ENCODE assay signal across 2 cellular contexts in the genomic region with DNA sequence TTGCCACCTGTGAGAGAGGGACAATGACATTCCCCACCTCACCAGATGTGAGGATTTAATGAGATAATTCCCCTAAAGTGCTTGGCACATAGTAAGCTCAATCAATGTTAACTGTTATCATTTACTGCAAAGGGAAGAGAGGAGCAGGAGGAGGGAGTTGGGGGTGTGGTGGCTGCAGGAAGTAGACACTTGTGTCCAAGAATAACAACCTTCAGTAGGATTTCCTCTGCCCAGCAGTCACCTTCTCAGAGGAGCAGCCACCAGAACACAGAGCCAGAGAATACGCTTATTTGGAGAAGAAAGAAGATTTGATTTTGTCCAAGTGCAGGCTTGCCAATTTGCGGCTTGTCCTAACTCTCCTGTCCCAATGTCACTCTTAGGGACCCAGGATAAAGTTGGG.
TF ChIP-seq lines count a peak whose summit lies in the region.

No MANE protein-coding gene starts in this region.

TF ChIP-seq in HepG2, 621 proteins besides CTCF, POLR2A, EP300 and RAD21:
- peak; percentile 18; the same call in 1 of the 2 replicates for TF ChIP-seq ZFX (CRISPR knock-in tag; IDR thresholded peaks at IDR 0.05; ENCODE audit: low read depth)
- peak; percentile 33; the same call in 1 of the 2 replicates for TF ChIP-seq ZNF263 (CRISPR knock-in tag; IDR thresholded peaks at IDR 0.05)
- no peak for TF ChIP-seq ZNF556 (CRISPR knock-in tag; IDR thresholded peaks at IDR 0.05; ENCODE audit: borderline replicate concordance)
- TF ChIP-seq KLF9 (CRISPR knock-in tag; IDR thresholded peaks at IDR 0.05; ENCODE audit: low read depth): no peak
- no peak for TF ChIP-seq ZNF432 (CRISPR knock-in tag; IDR thresholded peaks at IDR 0.05; ENCODE audit: borderline replicate concordance)

TF ChIP-seq in K562, 482 proteins besides CTCF, POLR2A, EP300 and RAD21 (continues in another document):
- TF ChIP-seq, protein P1, sequence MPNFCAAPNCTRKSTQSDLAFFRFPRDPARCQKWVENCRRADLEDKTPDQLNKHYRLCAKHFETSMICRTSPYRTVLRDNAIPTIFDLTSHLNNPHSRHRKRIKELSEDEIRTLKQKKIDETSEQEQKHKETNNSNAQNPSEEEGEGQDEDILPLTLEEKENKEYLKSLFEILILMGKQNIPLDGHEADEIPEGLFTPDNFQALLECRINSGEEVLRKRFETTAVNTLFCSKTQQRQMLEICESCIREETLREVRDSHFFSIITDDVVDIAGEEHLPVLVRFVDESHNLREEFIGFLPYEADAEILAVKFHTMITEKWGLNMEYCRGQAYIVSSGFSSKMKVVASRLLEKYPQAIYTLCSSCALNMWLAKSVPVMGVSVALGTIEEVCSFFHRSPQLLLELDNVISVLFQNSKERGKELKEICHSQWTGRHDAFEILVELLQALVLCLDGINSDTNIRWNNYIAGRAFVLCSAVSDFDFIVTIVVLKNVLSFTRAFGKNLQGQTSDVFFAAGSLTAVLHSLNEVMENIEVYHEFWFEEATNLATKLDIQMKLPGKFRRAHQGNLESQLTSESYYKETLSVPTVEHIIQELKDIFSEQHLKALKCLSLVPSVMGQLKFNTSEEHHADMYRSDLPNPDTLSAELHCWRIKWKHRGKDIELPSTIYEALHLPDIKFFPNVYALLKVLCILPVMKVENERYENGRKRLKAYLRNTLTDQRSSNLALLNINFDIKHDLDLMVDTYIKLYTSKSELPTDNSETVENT (CRISPR knock-in tag; IDR thresholded peaks at IDR 0.05): no peak
- TF ChIP-seq THRA (IDR thresholded peaks at IDR 0.05): no peak
- no peak for TF ChIP-seq IFI16 (CRISPR knock-in tag; IDR thresholded peaks at IDR 0.05)
- TF ChIP-seq NFE2 (IDR thresholded peaks at IDR 0.05; ENCODE audit: low read depth): no peak
- no peak for TF ChIP-seq ZNF75A (CRISPR knock-in tag; IDR thresholded peaks at IDR 0.05)
- peak; percentile 44 for TF ChIP-seq GABPA (tag; conservative IDR thresholded peaks at IDR 0.05; ENCODE audit: low read depth)
- no peak for TF ChIP-seq CEBPB (tag; IDR thresholded peaks at IDR 0.05)
- TF ChIP-seq CBFA2T3 (IDR thresholded peaks at IDR 0.05): peak; percentile 44; the same call in 1 of the 2 replicates
- TF ChIP-seq RAD51 (IDR thresholded peaks at IDR 0.05; ENCODE audit: borderline replicate concordance, low read depth): no peak
- TF ChIP-seq TFAP4 (CRISPR knock-in tag; IDR thresholded peaks at IDR 0.05; ENCODE audit: borderline replicate concordance): no peak
- no peak for TF ChIP-seq TAF15 (IDR thresholded peaks at IDR 0.05; ENCODE audit: low read depth, low read length)
- TF ChIP-seq SMAD4 (CRISPR knock-in tag; conservative IDR thresholded peaks at IDR 0.05): 0 out of 2 replicates have a peak, but pooled peaks have one; percentile 25
- no peak for TF ChIP-seq THRAP3 (IDR thresholded peaks at IDR 0.05; ENCODE audit: borderline replicate concordance)
- TF ChIP-seq GABPB1 (CRISPR knock-in tag; IDR thresholded peaks at IDR 0.05): no peak
- TF ChIP-seq FOXM1 (IDR thresholded peaks at IDR 0.05; ENCODE audit: low read depth): no peak
- TF ChIP-seq FOXM1 (CRISPR knock-in tag; IDR thresholded peaks at IDR 0.05; ENCODE audit: low read depth): no peak
- 0 out of 2 replicates have a peak, but pooled peaks have one; percentile 6 for TF ChIP-seq DEAF1 (CRISPR knock-in tag; IDR thresholded peaks at IDR 0.05)
- peak; percentile 32; the same call in 1 of the 2 replicates for TF ChIP-seq NCOR1 (IDR thresholded peaks at IDR 0.05)
- TF ChIP-seq MNT (conservative IDR thresholded peaks at IDR 0.05): 0 out of 4 replicates have a peak, but pooled peaks of 1 of the 2 experiments have one; percentile 27
- TF ChIP-seq ETV1 (tag; conservative IDR thresholded peaks at IDR 0.05; ENCODE audit: low read depth): 0 out of 2 replicates have a peak, but pooled peaks have one; percentile 35
- TF ChIP-seq TAF9B (IDR thresholded peaks at IDR 0.05; ENCODE audit: partially characterized antibody): no peak
- peak in 1 of 2 experiments; percentile 7; a peak in 1 of 4 replicates for TF ChIP-seq FOXK2 (conservative IDR thresholded peaks at IDR 0.05 in 1 of 2, IDR thresholded peaks at IDR 0.05 in 1 of 2; ENCODE audit: low read depth in 2 of 2)
- TF ChIP-seq KDM1A (IDR thresholded peaks at IDR 0.05): peak in 1 of 2 experiments; percentile 38; a peak in 1 of 4 replicates
- TF ChIP-seq ZNF263 (CRISPR knock-in tag; IDR thresholded peaks at IDR 0.05; ENCODE audit: borderline replicate concordance): peak; percentile 66
- no peak for TF ChIP-seq ZBTB17 (CRISPR knock-in tag; IDR thresholded peaks at IDR 0.05)
- no peak for TF ChIP-seq U2AF1 (optimal IDR thresholded peaks at IDR 0.05; ENCODE audit: low read depth, low read length)
- TF ChIP-seq NR2C1 (IDR thresholded peaks at IDR 0.05): no peak
- no peak for TF ChIP-seq NR2C1 (tag; IDR thresholded peaks at IDR 0.05)
- no peak for TF ChIP-seq PPARD (CRISPR knock-in tag; IDR thresholded peaks at IDR 0.05)
- TF ChIP-seq LARP7 (IDR thresholded peaks at IDR 0.05): no peak
- no peak for TF ChIP-seq DIDO1 (tag; IDR thresholded peaks at IDR 0.05; ENCODE audit: low read depth)
- TF ChIP-seq CBX1 (IDR thresholded peaks at IDR 0.05; ENCODE audit: low read depth): no peak
- TF ChIP-seq MXD1 (CRISPR knock-in tag; IDR thresholded peaks at IDR 0.05; ENCODE audit: borderline replicate concordance, poor library complexity, severe bottlenecking): no peak
- no peak for TF ChIP-seq ZNF76 (CRISPR knock-in tag; IDR thresholded peaks at IDR 0.05; ENCODE audit: borderline replicate concordance)
- no peak for TF ChIP-seq ZBTB2 (IDR thresholded peaks at IDR 0.05)
- TF ChIP-seq, protein P2, sequence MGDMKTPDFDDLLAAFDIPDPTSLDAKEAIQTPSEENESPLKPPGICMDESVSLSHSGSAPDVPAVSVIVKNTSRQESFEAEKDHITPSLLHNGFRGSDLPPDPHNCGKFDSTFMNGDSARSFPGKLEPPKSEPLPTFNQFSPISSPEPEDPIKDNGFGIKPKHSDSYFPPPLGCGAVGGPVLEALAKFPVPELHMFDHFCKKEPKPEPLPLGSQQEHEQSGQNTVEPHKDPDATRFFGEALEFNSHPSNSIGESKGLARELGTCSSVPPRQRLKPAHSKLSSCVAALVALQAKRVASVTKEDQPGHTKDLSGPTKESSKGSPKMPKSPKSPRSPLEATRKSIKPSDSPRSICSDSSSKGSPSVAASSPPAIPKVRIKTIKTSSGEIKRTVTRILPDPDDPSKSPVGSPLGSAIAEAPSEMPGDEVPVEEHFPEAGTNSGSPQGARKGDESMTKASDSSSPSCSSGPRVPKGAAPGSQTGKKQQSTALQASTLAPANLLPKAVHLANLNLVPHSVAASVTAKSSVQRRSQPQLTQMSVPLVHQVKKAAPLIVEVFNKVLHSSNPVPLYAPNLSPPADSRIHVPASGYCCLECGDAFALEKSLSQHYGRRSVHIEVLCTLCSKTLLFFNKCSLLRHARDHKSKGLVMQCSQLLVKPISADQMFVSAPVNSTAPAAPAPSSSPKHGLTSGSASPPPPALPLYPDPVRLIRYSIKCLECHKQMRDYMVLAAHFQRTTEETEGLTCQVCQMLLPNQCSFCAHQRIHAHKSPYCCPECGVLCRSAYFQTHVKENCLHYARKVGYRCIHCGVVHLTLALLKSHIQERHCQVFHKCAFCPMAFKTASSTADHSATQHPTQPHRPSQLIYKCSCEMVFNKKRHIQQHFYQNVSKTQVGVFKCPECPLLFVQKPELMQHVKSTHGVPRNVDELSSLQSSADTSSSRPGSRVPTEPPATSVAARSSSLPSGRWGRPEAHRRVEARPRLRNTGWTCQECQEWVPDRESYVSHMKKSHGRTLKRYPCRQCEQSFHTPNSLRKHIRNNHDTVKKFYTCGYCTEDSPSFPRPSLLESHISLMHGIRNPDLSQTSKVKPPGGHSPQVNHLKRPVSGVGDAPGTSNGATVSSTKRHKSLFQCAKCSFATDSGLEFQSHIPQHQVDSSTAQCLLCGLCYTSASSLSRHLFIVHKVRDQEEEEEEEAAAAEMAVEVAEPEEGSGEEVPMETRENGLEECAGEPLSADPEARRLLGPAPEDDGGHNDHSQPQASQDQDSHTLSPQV (IDR thresholded peaks at IDR 0.05): peak; percentile 21
- peak in 1 of 2 experiments; percentile 22; a peak in 1 of 4 replicates for TF ChIP-seq TBL1XR1 (IDR thresholded peaks at IDR 0.05; ENCODE audit: low read length in 2 of 2)
- TF ChIP-seq, protein P3, sequence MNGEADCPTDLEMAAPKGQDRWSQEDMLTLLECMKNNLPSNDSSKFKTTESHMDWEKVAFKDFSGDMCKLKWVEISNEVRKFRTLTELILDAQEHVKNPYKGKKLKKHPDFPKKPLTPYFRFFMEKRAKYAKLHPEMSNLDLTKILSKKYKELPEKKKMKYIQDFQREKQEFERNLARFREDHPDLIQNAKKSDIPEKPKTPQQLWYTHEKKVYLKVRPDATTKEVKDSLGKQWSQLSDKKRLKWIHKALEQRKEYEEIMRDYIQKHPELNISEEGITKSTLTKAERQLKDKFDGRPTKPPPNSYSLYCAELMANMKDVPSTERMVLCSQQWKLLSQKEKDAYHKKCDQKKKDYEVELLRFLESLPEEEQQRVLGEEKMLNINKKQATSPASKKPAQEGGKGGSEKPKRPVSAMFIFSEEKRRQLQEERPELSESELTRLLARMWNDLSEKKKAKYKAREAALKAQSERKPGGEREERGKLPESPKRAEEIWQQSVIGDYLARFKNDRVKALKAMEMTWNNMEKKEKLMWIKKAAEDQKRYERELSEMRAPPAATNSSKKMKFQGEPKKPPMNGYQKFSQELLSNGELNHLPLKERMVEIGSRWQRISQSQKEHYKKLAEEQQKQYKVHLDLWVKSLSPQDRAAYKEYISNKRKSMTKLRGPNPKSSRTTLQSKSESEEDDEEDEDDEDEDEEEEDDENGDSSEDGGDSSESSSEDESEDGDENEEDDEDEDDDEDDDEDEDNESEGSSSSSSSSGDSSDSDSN (IDR thresholded peaks at IDR 0.05; ENCODE audit: borderline replicate concordance in 1 of 2, low read depth in 2 of 2, low read length in 2 of 2): 0 out of 4 replicates have a peak, but pooled peaks of 1 of the 2 experiments have one; percentile 44
- TF ChIP-seq ARID1B (IDR thresholded peaks at IDR 0.05): no peak
- TF ChIP-seq SAFB (IDR thresholded peaks at IDR 0.05; ENCODE audit: borderline replicate concordance, low read depth, low read length): no peak
- no peak for TF ChIP-seq ELF1 (tag; IDR thresholded peaks at IDR 0.05)
- TF ChIP-seq, protein P4, sequence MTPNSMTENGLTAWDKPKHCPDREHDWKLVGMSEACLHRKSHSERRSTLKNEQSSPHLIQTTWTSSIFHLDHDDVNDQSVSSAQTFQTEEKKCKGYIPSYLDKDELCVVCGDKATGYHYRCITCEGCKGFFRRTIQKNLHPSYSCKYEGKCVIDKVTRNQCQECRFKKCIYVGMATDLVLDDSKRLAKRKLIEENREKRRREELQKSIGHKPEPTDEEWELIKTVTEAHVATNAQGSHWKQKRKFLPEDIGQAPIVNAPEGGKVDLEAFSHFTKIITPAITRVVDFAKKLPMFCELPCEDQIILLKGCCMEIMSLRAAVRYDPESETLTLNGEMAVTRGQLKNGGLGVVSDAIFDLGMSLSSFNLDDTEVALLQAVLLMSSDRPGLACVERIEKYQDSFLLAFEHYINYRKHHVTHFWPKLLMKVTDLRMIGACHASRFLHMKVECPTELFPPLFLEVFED (CRISPR knock-in tag; conservative IDR thresholded peaks at IDR 0.05): no peak
- TF ChIP-seq SP1 (CRISPR knock-in tag; IDR thresholded peaks at IDR 0.05): no peak
